9 cellular contexts compared by ENCODE assay signal in genomic region chr7:66013938-66014337, GRCh38. TPM values are rescaled to one million over a fixed set of nuclear protein-coding genes. Genes with fewer than 3 reads are reported as not detected.
DNase-seq lines count a peak whose midpoint lies in the region; ATAC-seq, FAIRE-seq and TF ChIP-seq lines count a peak whose summit lies in the region.
"Had no signal": no experiment of that assay in that cellular context is flagged by ENCODE, and none has a peak within 500 bp of the region (broad histone marks: within the 10 kb centered on the region; RNA-seq: fewer than 3 reads in every experiment).

No MANE protein-coding gene starts in this region.

- H3K4me3 ChIP-seq in endothelial cell of umbilical vein (replicated peaks in 1 of 3; ENCODE audit: insufficient read depth in 1 of 3, low read depth in 1 of 3, low read length in 3 of 3) (no peak overlapping the region), neural progenitor cell (no peak overlapping the region)

- H3K9me3 ChIP-seq in endothelial cell of umbilical vein (replicated peaks; ENCODE audit: control insufficient read depth, insufficient read depth, low read length) (no peaks in the 10 kb centered on the region), neural progenitor cell (ENCODE audit: low read depth) (no peaks in the 10 kb centered on the region)

- peak; percentile 57 for FAIRE-seq in endothelial cell of umbilical vein (lab: Jason Lieb, UNC)
- FAIRE-seq: colon had no signal

- no peak overlapping the region for H3K4me3 Mint-ChIP-seq in neural progenitor cell

- H3K79me2 ChIP-seq in endothelial cell of umbilical vein (ENCODE audit: control insufficient read depth, insufficient read depth, low read length) (no peaks in the 10 kb centered on the region), neural progenitor cell (ENCODE audit: low read depth) (no peaks in the 10 kb centered on the region)

- H3K27me3 Mint-ChIP-seq in neural progenitor cell (ENCODE audit: insufficient read depth, low read depth), result peaks cover 6% of the 10 kb centered on the region

- peaks cover 4 to 7% of the 10 kb centered on the region in 2 experiments for H3K27me3 ChIP-seq in endothelial cell of umbilical vein (ENCODE audit: control insufficient read depth in 2 of 2, insufficient read depth in 2 of 2, low read length in 2 of 2)
- H3K27me3 ChIP-seq in neural progenitor cell, result no peaks in the 10 kb centered on the region

- dilution Hi-C loops in endothelial cell of umbilical vein (cut with MboI; ENCODE audit: extremely low pct_ligation_motif_present, low sequenced_read_pairs), result no loop called here

- ATAC-seq in HG02759 (IDR thresholded peaks at IDR 0.05; ENCODE audit: unreplicated experiment), result no peak

- H3K4me1 ChIP-seq in endothelial cell of umbilical vein (ENCODE audit: control insufficient read depth, extremely low read depth, insufficient read depth, low read length) (no peaks in the 10 kb centered on the region), neural progenitor cell (no peaks in the 10 kb centered on the region)

- no peak overlapping the region for H2AFZ ChIP-seq in endothelial cell of umbilical vein (ENCODE audit: low read depth, low read length)
- no peak overlapping the region for H2AFZ ChIP-seq in neural progenitor cell (replicated peaks)

- H3K9ac ChIP-seq in endothelial cell of umbilical vein (replicated peaks; ENCODE audit: extremely low read depth, insufficient read depth, low read length), result no peak overlapping the region
- H3K9ac ChIP-seq in neural progenitor cell, result no peak overlapping the region

- H3K9me1 ChIP-seq in endothelial cell of umbilical vein (replicated peaks; ENCODE audit: control insufficient read depth, extremely low read depth, insufficient read depth, low read length), result no peaks in the 10 kb centered on the region

- TF ChIP-seq CTCF in endothelial cell of umbilical vein (IDR thresholded peaks at IDR 0.05; ENCODE audit: extremely low read depth in 1 of 2, insufficient read depth in 1 of 2, low read depth in 1 of 2, low read length in 2 of 2) (peak; percentile 23 to 67), neural progenitor cell (IDR thresholded peaks at IDR 0.05) (peak; percentile 37)

- no peaks in the 10 kb centered on the region for H4K20me1 ChIP-seq in endothelial cell of umbilical vein (replicated peaks; ENCODE audit: control insufficient read depth, extremely low read depth, insufficient read depth, low read length)
- no peaks in the 10 kb centered on the region for H4K20me1 ChIP-seq in neural progenitor cell (ENCODE audit: low read depth)

- no peaks in the 10 kb centered on the region for H3K9me3 Mint-ChIP-seq in neural progenitor cell

- BruUV-seq in endothelial cell of umbilical vein (replicated peaks; lab: Mats Ljungman, UMichigan), result no TSS peak

- H3K4me2 ChIP-seq in endothelial cell of umbilical vein (ENCODE audit: insufficient read depth, low read length) (no peak overlapping the region), neural progenitor cell (no peak overlapping the region)

- H3F3A ChIP-seq in neural progenitor cell (ENCODE audit: low read depth), result no peaks in the 10 kb centered on the region

- POLR2A ChIA-PET in endothelial cell of umbilical vein (lab: Charles Lee), result no interaction called here

- H3K27ac Mint-ChIP-seq in neural progenitor cell, result no peak overlapping the region

- H3K27ac ChIP-seq in endothelial cell of umbilical vein (ENCODE audit: insufficient read depth, low read depth, low read length), result no peak overlapping the region
- no peak overlapping the region for H3K27ac ChIP-seq in neural progenitor cell

- CTCF ChIA-PET in endothelial cell of umbilical vein (lab: Charles Lee), result interaction anchor here (0.7 to 2.1 kb wide), 6 partner anchors 17 to 1063 kb away, joined by 3 to 9 read pairs (median 4); no protein-coding TSS in a partner anchor

- no peak for TF ChIP-seq POLR2A in endothelial cell of umbilical vein (IDR thresholded peaks at IDR 0.05; ENCODE audit: low read depth, low read length)

- DNase-seq in GDM1 (lab: John Stamatoyannopoulos, UW) (peak; percentile 0), NCI-H226 (peak; percentile 3), endothelial cell of umbilical vein (ENCODE audit: low read depth, low spot score) (peak; percentile 59), neural progenitor cell (ENCODE audit: low spot score) (peak; percentile 46), NCI-H187 treated with DMSO at 0.1 percent for 48 hours (lab: John Stamatoyannopoulos, UW) (no peak)
- DNase-seq in stimulated activated naive CD4-positive, alpha-beta T cell treated with Interleukin-2 at 50 U/mL for 16 hours (lab: John Stamatoyannopoulos, UW), result no peak
- no peak for DNase-seq in activated effector memory CD4-positive, alpha-beta T cell treated with anti-CD3 and anti-CD28 coated beads, Interleukin-2, amount 50 U/mL, for 16 hours

- H3K36me3 Mint-ChIP-seq in neural progenitor cell, result no peaks in the 10 kb centered on the region

- no peaks in the 10 kb centered on the region for H3K4me1 Mint-ChIP-seq in neural progenitor cell

- intact Hi-C loops in endothelial cell of umbilical vein (cut with micrococcal nuclease), result loop anchor here (1.0 to 2.0 kb wide), 2 partner anchors 283 to 292 kb away; no protein-coding TSS in a partner anchor

- H3K36me3 ChIP-seq in endothelial cell of umbilical vein (ENCODE audit: control insufficient read depth in 2 of 2, extremely low read depth in 1 of 2, insufficient read depth in 2 of 2, low read length in 2 of 2) (no peaks in the 10 kb centered on the region), neural progenitor cell (no peaks in the 10 kb centered on the region)

TF ChIP-seq in endothelial cell of umbilical vein, 7 proteins besides CTCF, POLR2A, EP300 and RAD21:
- no peak for TF ChIP-seq GATA2 (IDR thresholded peaks at IDR 0.05; ENCODE audit: insufficient read depth, insufficient read length, low read depth, low read length)
- TF ChIP-seq EZH2 (IDR thresholded peaks at IDR 0.05; ENCODE audit: borderline replicate concordance, low read depth, low read length, severe bottlenecking), result no peak
- no peak for TF ChIP-seq MYC (IDR thresholded peaks at IDR 0.05; ENCODE audit: low read depth, low read length)
- TF ChIP-seq POLR2AphosphoS5 (IDR thresholded peaks at IDR 0.05; ENCODE audit: insufficient read depth, low read depth, low read length), result no peak
- no peak for TF ChIP-seq FOS (IDR thresholded peaks at IDR 0.05; ENCODE audit: borderline replicate concordance, insufficient read depth, low read length)
- no peak for TF ChIP-seq MAX (IDR thresholded peaks at IDR 0.05; ENCODE audit: insufficient read depth, insufficient read length)
- no peak for TF ChIP-seq JUN (IDR thresholded peaks at IDR 0.05; ENCODE audit: borderline replicate concordance, insufficient read depth, insufficient read length, low read depth)

RNA-seq across cellular contexts. Expression of gene GUSB, which starts 31.9 kb away (rescaled TPM):
- 46.4 and 55.7 TPM in 2 replicates for total RNA-seq in endothelial cell of umbilical vein
- 98.8 and 107 TPM in 2 replicates for polyA plus RNA-seq in endothelial cell of umbilical vein
- 79.3 and 83.3 TPM in 2 replicates for polyA plus RNA-seq in endothelial cell of umbilical vein (2011; cell fraction: cytosol; rRNA removed)
- polyA plus RNA-seq in endothelial cell of umbilical vein (2011; cell fraction: nucleus; rRNA removed), result 192 and 203 TPM in 2 replicates
- 39.6 and 41.9 TPM in 2 replicates for polyA plus RNA-seq in endothelial cell of umbilical vein (2012)
- 79.5 and 81.0 TPM in 2 replicates for polyA minus RNA-seq in endothelial cell of umbilical vein
- polyA minus RNA-seq in endothelial cell of umbilical vein (2011; cell fraction: cytosol; rRNA and poly(A)+ RNA removed), result 35.5 TPM
- polyA minus RNA-seq in endothelial cell of umbilical vein (2011; cell fraction: nucleus; rRNA and poly(A)+ RNA removed), result 28.9 and 45.0 TPM in 2 replicates
- total RNA-seq in neural progenitor cell (ENCODE audit: low replicate concordance), result 28.8 and 61.9 TPM in 2 replicates

Comparison
In these comparisons a context has a peak if more than half of its experiments do, and no peak if none do; other contexts are left out.
1. DNase-seq: peak in GDM1 (single experiment), NCI-H226 (single experiment), endothelial cell of umbilical vein (single experiment) and neural progenitor cell (single experiment); none in NCI-H187 treated with DMSO at 0.1 percent for 48 hours (single experiment), stimulated activated naive CD4-positive, alpha-beta T cell treated with Interleukin-2 at 50 U/mL for 16 hours (single experiment) and activated effector memory CD4-positive, alpha-beta T cell treated with anti-CD3 and anti-CD28 coated beads, Interleukin-2, amount 50 U/mL, for 16 hours (single experiment).